In the genomic region with DNA sequence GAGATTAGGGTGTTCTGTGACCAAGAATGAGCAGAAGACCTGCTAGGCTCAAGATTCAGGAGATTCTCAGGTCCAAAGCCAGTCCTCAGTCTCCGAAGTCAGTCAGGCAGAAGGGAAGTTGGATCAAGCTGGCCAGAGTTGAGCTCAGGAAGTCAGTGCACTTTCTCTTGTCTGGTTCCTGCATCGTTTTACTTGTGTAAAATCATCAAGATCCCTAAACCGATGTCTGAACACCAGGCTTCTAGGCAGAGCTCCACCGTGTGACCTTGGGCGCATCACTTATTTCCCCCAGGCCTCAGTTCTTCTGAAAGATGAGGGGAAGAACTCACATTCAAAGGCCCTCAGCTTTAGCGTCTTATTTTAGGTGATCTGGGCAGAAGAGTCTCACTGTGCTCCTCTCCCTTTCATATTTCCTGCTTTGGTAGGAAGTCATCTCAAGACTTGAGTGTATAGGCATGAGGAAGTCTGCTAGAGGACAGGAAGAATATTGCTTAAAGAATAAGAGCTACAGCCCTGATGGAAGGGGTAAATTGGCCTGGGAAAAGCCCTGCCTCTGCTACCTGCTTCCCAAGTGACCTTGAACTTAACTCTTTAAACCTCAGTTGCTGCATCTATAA, we compare ENCODE assay signal across 1 cellular context.
TF ChIP-seq lines count a peak whose summit lies in the region.

No MANE protein-coding gene starts in this region.

TF ChIP-seq in HepG2, 621 proteins besides CTCF, POLR2A, EP300 and RAD21:
- TF ChIP-seq, protein P1, sequence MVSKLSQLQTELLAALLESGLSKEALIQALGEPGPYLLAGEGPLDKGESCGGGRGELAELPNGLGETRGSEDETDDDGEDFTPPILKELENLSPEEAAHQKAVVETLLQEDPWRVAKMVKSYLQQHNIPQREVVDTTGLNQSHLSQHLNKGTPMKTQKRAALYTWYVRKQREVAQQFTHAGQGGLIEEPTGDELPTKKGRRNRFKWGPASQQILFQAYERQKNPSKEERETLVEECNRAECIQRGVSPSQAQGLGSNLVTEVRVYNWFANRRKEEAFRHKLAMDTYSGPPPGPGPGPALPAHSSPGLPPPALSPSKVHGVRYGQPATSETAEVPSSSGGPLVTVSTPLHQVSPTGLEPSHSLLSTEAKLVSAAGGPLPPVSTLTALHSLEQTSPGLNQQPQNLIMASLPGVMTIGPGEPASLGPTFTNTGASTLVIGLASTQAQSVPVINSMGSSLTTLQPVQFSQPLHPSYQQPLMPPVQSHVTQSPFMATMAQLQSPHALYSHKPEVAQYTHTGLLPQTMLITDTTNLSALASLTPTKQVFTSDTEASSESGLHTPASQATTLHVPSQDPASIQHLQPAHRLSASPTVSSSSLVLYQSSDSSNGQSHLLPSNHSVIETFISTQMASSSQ (IDR thresholded peaks at IDR 0.05; ENCODE audit: low read depth), result no peak
- TF ChIP-seq, protein P1 (CRISPR knock-in tag; IDR thresholded peaks at IDR 0.05; ENCODE audit: borderline replicate concordance), result no peak
- TF ChIP-seq PRDM10 (CRISPR knock-in tag; IDR thresholded peaks at IDR 0.05; ENCODE audit: low read depth) (no peak), ZNF652 (CRISPR knock-in tag; IDR thresholded peaks at IDR 0.05; ENCODE audit: borderline replicate concordance, low read depth) (peak; percentile 41; the same call in 1 of the 2 replicates)
